ENCODE assay signal across 1 cellular context in the genomic region with DNA sequence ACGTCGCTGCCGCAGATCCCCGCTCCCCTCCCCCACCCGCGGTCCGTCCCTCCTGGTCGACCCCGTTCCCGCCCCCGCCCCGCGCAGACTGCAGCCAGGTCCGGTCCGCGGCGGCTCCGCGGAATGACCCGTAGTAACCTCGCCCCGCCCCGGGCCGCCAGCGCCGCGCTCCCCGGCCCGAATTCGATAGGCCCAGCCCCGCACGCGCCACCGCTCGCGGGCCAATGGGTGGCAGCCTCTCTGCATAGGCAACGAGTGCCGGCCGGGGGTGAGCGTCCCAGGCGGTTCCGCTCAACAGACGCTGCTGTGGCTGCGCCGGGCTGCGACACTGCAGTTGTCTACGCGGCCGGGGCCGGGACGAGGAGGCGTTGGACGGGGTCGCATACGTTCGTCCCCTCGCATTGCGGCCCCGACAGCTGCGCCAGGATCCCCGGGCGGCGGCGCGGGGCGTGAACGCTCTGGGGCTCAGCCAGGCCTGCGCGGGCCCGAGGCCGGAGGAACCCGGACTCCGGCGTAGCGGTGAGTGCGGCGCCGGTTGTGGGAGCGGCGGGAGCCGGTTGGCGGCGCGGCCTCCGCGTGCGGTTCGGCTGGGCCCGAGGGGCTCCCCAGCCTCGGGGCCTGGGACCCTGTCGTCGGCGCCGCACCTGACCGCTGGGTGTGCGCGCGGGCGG.
TF ChIP-seq lines count a peak whose summit lies in the region.

A gene (plus strand): TSS at position 297 of the 671 bp plus-strand sequence. CDS start 47,737 bp downstream, outside the sequence.

TF ChIP-seq in HepG2, 621 proteins besides CTCF, POLR2A, EP300 and RAD21 (continued from another document and continues in another):
- TF ChIP-seq, protein P1, sequence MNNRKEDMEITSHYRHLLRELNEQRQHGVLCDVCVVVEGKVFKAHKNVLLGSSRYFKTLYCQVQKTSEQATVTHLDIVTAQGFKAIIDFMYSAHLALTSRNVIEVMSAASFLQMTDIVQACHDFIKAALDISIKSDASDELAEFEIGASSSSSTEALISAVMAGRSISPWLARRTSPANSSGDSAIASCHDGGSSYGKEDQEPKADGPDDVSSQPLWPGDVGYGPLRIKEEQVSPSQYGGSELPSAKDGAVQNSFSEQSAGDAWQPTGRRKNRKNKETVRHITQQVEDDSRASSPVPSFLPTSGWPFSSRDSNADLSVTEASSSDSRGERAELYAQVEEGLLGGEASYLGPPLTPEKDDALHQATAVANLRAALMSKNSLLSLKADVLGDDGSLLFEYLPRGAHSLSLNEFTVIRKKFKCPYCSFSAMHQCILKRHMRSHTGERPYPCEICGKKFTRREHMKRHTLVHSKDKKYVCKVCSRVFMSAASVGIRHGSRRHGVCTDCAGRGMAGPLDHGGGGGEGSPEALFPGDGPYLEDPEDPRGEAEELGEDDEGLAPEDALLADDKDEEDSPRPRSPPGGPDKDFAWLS (CRISPR knock-in tag; IDR thresholded peaks at IDR 0.05; ENCODE audit: borderline replicate concordance), result no peak
- TF ChIP-seq MLLT10 (CRISPR knock-in tag; IDR thresholded peaks at IDR 0.05) (peak; percentile 87; the same call in 1 of the 2 replicates), MXD4 (CRISPR knock-in tag; IDR thresholded peaks at IDR 0.05) (peak; percentile 80), ZNF776 (CRISPR knock-in tag; IDR thresholded peaks at IDR 0.05) (peak; percentile 98), ZBTB3 (CRISPR knock-in tag; IDR thresholded peaks at IDR 0.05; ENCODE audit: borderline replicate concordance, low read depth) (no peak), ZNF256 (CRISPR knock-in tag; conservative IDR thresholded peaks at IDR 0.05) (peak; percentile 93; the same call in 1 of the 2 replicates), PPARG (CRISPR knock-in tag; conservative IDR thresholded peaks at IDR 0.05) (peak; percentile 68), KLF12 (CRISPR knock-in tag; IDR thresholded peaks at IDR 0.05; ENCODE audit: borderline replicate concordance) (peak; percentile 71; the same call in 1 of the 2 replicates), HMGA1 (CRISPR knock-in tag; conservative IDR thresholded peaks at IDR 0.05) (no peak), ZNF44 (CRISPR knock-in tag; IDR thresholded peaks at IDR 0.05) (peak; percentile 72; the same call in 1 of the 2 replicates), KDM5B (CRISPR knock-in tag; IDR thresholded peaks at IDR 0.05; ENCODE audit: borderline replicate concordance) (peak; percentile 97), ZBTB8A (CRISPR knock-in tag; IDR thresholded peaks at IDR 0.05; ENCODE audit: borderline replicate concordance, low read depth) (no peak), KDM6A (CRISPR knock-in tag; IDR thresholded peaks at IDR 0.05; ENCODE audit: low read depth) (peak; percentile 31; the same call in 1 of the 2 replicates), KAT2B (IDR thresholded peaks at IDR 0.05; ENCODE audit: borderline replicate concordance, low read depth, low read length) (no peak), ZNF343 (CRISPR knock-in tag; IDR thresholded peaks at IDR 0.05) (0 out of 2 replicates have a peak, but pooled peaks have one; percentile 68), KAT8 (CRISPR knock-in tag; IDR thresholded peaks at IDR 0.05) (peak; percentile 76), MAZ (IDR thresholded peaks at IDR 0.05; ENCODE audit: borderline replicate concordance, low read depth, low read length) (peak; percentile 48; the same call in 1 of the 2 replicates), MAZ (CRISPR knock-in tag; IDR thresholded peaks at IDR 0.05; ENCODE audit: low read depth) (peak; percentile 93), ZNF660 (CRISPR knock-in tag; IDR thresholded peaks at IDR 0.05; ENCODE audit: borderline replicate concordance, low read depth) (0 out of 2 replicates have a peak, but pooled peaks have one; percentile 83), FOXK1 (CRISPR knock-in tag; IDR thresholded peaks at IDR 0.05; ENCODE audit: borderline replicate concordance, low read depth) (peak; percentile 87; the same call in 1 of the 2 replicates), HNRNPK (IDR thresholded peaks at IDR 0.05; ENCODE audit: low read depth, low read length, poor library complexity, severe bottlenecking) (peak; percentile 80), SETDB1 (CRISPR knock-in tag; IDR thresholded peaks at IDR 0.05; ENCODE audit: borderline replicate concordance) (no peak), SRSF4 (IDR thresholded peaks at IDR 0.05; ENCODE audit: low read depth, low read length, poor library complexity, severe bottlenecking) (no peak), KLF11 (CRISPR knock-in tag; IDR thresholded peaks at IDR 0.05) (peak; percentile 90; the same call in 1 of the 2 replicates), BRD4 (CRISPR knock-in tag; IDR thresholded peaks at IDR 0.05) (peak; percentile 93; the same call in 1 of the 2 replicates), TOE1 (CRISPR knock-in tag; IDR thresholded peaks at IDR 0.05) (peak; percentile 95), ZNF879 (CRISPR knock-in tag; IDR thresholded peaks at IDR 0.05) (no peak), ZNF816 (CRISPR knock-in tag; IDR thresholded peaks at IDR 0.05; ENCODE audit: borderline replicate concordance) (no peak; the same call in 1 of the 2 replicates), CCDC6 (CRISPR knock-in tag; IDR thresholded peaks at IDR 0.05) (peak; percentile 99), ZFP82 (CRISPR knock-in tag; IDR thresholded peaks at IDR 0.05; ENCODE audit: borderline replicate concordance) (no peak)
- TF ChIP-seq, protein P2, sequence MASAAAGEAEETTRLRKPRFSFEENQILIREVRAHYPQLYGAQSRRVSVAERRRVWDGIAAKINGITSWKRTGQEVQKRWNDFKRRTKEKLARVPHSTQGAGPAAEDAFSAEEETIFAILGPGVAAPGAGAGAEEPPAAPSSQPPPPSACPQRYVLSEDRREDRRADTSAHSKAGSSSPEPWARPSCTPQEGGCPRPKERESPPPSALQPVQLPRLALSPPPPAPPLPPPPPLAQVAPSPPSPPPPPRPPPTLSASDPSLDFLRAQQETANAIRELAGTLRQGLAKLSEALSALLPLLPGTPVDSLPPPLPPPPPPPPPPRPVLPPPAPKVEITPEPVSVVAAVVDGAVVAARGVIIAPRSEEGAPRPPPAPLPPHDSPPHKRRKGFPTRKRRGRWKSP (CRISPR knock-in tag; IDR thresholded peaks at IDR 0.05), result peak; percentile 87
- TF ChIP-seq, protein P3, sequence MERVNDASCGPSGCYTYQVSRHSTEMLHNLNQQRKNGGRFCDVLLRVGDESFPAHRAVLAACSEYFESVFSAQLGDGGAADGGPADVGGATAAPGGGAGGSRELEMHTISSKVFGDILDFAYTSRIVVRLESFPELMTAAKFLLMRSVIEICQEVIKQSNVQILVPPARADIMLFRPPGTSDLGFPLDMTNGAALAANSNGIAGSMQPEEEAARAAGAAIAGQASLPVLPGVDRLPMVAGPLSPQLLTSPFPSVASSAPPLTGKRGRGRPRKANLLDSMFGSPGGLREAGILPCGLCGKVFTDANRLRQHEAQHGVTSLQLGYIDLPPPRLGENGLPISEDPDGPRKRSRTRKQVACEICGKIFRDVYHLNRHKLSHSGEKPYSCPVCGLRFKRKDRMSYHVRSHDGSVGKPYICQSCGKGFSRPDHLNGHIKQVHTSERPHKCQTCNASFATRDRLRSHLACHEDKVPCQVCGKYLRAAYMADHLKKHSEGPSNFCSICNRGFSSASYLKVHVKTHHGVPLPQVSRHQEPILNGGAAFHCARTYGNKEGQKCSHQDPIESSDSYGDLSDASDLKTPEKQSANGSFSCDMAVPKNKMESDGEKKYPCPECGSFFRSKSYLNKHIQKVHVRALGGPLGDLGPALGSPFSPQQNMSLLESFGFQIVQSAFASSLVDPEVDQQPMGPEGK (CRISPR knock-in tag; IDR thresholded peaks at IDR 0.05), result peak; percentile 18; the same call in 1 of the 2 replicates
- TF ChIP-seq, protein P4, sequence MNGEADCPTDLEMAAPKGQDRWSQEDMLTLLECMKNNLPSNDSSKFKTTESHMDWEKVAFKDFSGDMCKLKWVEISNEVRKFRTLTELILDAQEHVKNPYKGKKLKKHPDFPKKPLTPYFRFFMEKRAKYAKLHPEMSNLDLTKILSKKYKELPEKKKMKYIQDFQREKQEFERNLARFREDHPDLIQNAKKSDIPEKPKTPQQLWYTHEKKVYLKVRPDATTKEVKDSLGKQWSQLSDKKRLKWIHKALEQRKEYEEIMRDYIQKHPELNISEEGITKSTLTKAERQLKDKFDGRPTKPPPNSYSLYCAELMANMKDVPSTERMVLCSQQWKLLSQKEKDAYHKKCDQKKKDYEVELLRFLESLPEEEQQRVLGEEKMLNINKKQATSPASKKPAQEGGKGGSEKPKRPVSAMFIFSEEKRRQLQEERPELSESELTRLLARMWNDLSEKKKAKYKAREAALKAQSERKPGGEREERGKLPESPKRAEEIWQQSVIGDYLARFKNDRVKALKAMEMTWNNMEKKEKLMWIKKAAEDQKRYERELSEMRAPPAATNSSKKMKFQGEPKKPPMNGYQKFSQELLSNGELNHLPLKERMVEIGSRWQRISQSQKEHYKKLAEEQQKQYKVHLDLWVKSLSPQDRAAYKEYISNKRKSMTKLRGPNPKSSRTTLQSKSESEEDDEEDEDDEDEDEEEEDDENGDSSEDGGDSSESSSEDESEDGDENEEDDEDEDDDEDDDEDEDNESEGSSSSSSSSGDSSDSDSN (CRISPR knock-in tag; IDR thresholded peaks at IDR 0.05), result peak; percentile 99
- TF ChIP-seq, protein P5, sequence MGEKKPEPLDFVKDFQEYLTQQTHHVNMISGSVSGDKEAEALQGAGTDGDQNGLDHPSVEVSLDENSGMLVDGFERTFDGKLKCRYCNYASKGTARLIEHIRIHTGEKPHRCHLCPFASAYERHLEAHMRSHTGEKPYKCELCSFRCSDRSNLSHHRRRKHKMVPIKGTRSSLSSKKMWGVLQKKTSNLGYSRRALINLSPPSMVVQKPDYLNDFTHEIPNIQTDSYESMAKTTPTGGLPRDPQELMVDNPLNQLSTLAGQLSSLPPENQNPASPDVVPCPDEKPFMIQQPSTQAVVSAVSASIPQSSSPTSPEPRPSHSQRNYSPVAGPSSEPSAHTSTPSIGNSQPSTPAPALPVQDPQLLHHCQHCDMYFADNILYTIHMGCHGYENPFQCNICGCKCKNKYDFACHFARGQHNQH (CRISPR knock-in tag; IDR thresholded peaks at IDR 0.05), result peak; percentile 91
- TF ChIP-seq, protein P6, sequence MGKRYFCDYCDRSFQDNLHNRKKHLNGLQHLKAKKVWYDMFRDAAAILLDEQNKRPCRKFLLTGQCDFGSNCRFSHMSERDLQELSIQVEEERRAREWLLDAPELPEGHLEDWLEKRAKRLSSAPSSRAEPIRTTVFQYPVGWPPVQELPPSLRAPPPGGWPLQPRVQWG (CRISPR knock-in tag; IDR thresholded peaks at IDR 0.05; ENCODE audit: borderline replicate concordance, low read depth), result no peak
- TF ChIP-seq, protein P7, sequence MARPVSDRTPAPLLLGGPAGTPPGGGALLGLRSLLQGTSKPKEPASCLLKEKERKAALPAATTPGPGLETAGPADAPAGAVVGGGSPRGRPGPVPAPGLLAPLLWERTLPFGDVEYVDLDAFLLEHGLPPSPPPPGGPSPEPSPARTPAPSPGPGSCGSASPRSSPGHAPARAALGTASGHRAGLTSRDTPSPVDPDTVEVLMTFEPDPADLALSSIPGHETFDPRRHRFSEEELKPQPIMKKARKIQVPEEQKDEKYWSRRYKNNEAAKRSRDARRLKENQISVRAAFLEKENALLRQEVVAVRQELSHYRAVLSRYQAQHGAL (CRISPR knock-in tag; IDR thresholded peaks at IDR 0.05; ENCODE audit: not compliant biosample characterization), result peak; percentile 83
- TF ChIP-seq, protein P8, sequence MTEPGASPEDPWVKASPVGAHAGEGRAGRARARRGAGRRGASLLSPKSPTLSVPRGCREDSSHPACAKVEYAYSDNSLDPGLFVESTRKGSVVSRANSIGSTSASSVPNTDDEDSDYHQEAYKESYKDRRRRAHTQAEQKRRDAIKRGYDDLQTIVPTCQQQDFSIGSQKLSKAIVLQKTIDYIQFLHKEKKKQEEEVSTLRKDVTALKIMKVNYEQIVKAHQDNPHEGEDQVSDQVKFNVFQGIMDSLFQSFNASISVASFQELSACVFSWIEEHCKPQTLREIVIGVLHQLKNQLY (CRISPR knock-in tag; IDR thresholded peaks at IDR 0.05), result no peak
- TF ChIP-seq, protein P9, sequence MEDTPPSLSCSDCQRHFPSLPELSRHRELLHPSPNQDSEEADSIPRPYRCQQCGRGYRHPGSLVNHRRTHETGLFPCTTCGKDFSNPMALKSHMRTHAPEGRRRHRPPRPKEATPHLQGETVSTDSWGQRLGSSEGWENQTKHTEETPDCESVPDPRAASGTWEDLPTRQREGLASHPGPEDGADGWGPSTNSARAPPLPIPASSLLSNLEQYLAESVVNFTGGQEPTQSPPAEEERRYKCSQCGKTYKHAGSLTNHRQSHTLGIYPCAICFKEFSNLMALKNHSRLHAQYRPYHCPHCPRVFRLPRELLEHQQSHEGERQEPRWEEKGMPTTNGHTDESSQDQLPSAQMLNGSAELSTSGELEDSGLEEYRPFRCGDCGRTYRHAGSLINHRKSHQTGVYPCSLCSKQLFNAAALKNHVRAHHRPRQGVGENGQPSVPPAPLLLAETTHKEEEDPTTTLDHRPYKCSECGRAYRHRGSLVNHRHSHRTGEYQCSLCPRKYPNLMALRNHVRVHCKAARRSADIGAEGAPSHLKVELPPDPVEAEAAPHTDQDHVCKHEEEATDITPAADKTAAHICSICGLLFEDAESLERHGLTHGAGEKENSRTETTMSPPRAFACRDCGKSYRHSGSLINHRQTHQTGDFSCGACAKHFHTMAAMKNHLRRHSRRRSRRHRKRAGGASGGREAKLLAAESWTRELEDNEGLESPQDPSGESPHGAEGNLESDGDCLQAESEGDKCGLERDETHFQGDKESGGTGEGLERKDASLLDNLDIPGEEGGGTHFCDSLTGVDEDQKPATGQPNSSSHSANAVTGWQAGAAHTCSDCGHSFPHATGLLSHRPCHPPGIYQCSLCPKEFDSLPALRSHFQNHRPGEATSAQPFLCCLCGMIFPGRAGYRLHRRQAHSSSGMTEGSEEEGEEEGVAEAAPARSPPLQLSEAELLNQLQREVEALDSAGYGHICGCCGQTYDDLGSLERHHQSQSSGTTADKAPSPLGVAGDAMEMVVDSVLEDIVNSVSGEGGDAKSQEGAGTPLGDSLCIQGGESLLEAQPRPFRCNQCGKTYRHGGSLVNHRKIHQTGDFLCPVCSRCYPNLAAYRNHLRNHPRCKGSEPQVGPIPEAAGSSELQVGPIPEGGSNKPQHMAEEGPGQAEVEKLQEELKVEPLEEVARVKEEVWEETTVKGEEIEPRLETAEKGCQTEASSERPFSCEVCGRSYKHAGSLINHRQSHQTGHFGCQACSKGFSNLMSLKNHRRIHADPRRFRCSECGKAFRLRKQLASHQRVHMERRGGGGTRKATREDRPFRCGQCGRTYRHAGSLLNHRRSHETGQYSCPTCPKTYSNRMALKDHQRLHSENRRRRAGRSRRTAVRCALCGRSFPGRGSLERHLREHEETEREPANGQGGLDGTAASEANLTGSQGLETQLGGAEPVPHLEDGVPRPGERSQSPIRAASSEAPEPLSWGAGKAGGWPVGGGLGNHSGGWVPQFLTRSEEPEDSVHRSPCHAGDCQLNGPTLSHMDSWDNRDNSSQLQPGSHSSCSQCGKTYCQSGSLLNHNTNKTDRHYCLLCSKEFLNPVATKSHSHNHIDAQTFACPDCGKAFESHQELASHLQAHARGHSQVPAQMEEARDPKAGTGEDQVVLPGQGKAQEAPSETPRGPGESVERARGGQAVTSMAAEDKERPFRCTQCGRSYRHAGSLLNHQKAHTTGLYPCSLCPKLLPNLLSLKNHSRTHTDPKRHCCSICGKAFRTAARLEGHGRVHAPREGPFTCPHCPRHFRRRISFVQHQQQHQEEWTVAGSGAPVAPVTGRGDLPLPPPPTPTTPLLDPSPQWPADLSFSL (CRISPR knock-in tag; IDR thresholded peaks at IDR 0.05), result peak; percentile 29; the same call in 1 of the 2 replicates
- TF ChIP-seq, protein P10, sequence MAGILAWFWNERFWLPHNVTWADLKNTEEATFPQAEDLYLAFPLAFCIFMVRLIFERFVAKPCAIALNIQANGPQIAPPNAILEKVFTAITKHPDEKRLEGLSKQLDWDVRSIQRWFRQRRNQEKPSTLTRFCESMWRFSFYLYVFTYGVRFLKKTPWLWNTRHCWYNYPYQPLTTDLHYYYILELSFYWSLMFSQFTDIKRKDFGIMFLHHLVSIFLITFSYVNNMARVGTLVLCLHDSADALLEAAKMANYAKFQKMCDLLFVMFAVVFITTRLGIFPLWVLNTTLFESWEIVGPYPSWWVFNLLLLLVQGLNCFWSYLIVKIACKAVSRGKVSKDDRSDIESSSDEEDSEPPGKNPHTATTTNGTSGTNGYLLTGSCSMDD (CRISPR knock-in tag; IDR thresholded peaks at IDR 0.05), result no peak; the same call in 1 of the 2 replicates
